4 cellular contexts compared by ENCODE assay signal in the genomic region with DNA sequence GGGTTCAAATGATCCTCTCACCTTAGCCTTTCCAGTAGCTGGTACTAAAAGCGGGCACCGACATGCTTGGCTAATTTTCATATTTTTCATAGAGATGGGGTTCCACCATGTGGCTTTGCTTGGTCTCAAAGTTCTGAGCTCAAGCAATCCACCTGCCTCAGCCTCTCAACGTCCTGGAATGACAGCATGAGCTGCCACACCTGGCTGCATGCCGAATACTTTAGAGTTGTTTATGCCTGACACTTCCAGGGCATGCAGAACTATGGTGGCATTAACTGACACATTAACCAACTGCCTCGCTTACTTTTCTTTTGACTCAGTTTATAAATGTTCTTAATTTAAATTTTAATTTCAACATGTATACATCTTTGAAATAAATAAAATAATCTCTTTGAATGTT.
DNase-seq lines count a peak whose midpoint lies in the region; TF ChIP-seq lines count a peak whose summit lies in the region.
"Not testable (repeated sequence)": the region's sequence is repeated elsewhere in the genome, so short reads cannot be mapped to it uniquely, and the experiment has no call there.

No MANE protein-coding gene starts in this region.

- not testable (repeated sequence) for H4K20me1 ChIP-seq in OCI-LY7 (ENCODE audit: insufficient read depth, low read length)

- not testable (repeated sequence) for H3K27ac ChIP-seq in OCI-LY7 (ENCODE audit: low read depth, low read length, poor library complexity, severe bottlenecking)

- 0 out of 2 replicates have a peak, but pooled peaks have one; percentile 12 for TF ChIP-seq CTCF in OCI-LY7 (conservative IDR thresholded peaks at IDR 0.05; ENCODE audit: low read length)

- DNase-seq in NCI-H2171 (lab: John Stamatoyannopoulos, UW): peak; percentile 8
- peak; percentile 13 for DNase-seq in NCI-H510A treated with DMSO at 0.1 percent for 48 hours (lab: John Stamatoyannopoulos, UW)
- peak; percentile 47 for DNase-seq in OCI-LY7 (ENCODE audit: low spot score)
- DNase-seq in kidney tubule cell (ENCODE audit: low spot score): peak; percentile 37

- peaks cover 31% of the 10 kb centered on the region for H3K4me1 ChIP-seq in OCI-LY7 (ENCODE audit: insufficient read depth, low read length, poor library complexity, severe bottlenecking)

- BruUV-seq in OCI-LY7 (replicated peaks; lab: Mats Ljungman, UMichigan): not testable (repeated sequence)

- not testable (repeated sequence) for H2AFZ ChIP-seq in OCI-LY7 (ENCODE audit: low read length)

- H3K4me2 ChIP-seq in OCI-LY7 (ENCODE audit: low read length): not testable (repeated sequence)

- not testable (repeated sequence) for H3K36me3 ChIP-seq in OCI-LY7 (ENCODE audit: insufficient read depth, low read length)

- intact Hi-C loops in OCI-LY7 (cut with micrococcal nuclease; ENCODE audit: unreplicated experiment): not testable (repeated sequence)

- not testable (repeated sequence) for H3K9me3 ChIP-seq in OCI-LY7 (ENCODE audit: low read length)

- CTCF ChIA-PET in OCI-LY7 (lab: Charles Lee; ENCODE audit: unreplicated experiment): not testable (repeated sequence)

- not testable (repeated sequence) for H3K9me2 ChIP-seq in OCI-LY7 (ENCODE audit: insufficient read depth, low read length)

- POLR2A ChIA-PET in OCI-LY7 (lab: Charles Lee): not testable (repeated sequence)

- not testable (repeated sequence) for H3K4me3 ChIP-seq in OCI-LY7 (ENCODE audit: low read depth, low read length, poor library complexity, severe bottlenecking)

- H3K79me2 ChIP-seq in OCI-LY7 (ENCODE audit: insufficient read depth, low read depth, low read length): not testable (repeated sequence)
